In the genomic region with DNA sequence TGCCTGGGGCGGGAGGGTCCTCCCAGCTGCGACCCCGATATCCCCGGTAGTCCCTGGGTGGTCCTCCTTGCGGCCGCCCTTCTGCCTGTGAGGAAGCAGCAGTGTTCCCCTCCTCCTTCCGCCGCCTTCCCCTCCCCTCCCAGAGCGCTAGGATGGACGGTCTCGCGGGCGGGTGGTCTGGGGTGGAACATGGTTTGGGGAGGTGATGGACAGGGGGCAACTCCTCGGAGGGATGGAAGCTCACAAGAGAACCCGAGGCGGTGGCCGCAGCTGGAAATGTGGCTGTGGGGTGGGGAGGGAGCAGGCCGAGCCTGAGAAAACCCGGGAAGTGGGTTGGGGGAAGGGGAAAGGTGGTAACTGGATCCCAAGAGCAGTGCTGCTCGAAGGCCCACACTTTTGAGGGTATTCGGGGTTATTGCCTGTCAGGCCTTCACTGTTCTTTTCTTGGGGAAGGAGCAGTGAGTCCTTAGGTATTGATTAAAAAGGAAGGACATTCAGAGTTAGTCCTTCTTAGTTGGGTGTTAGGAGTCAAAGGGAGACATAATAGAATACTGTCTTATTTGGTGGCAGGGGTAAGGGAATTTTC, we compare ENCODE assay signal across 8 cellular contexts. TPM values are rescaled to one million over a fixed set of nuclear protein-coding genes. Genes with fewer than 3 reads are reported as not detected.
DNase-seq lines count a peak whose midpoint lies in the region; ATAC-seq, FAIRE-seq and TF ChIP-seq lines count a peak whose summit lies in the region.

No MANE protein-coding gene starts in this region.

- TF ChIP-seq CTCF in GM12864 (IDR thresholded peaks at IDR 0.05; ENCODE audit: low read depth, low read length, missing control alignments) (no peak), OCI-LY1 (IDR thresholded peaks at IDR 0.05; ENCODE audit: low read length) (no peak), astrocyte (IDR thresholded peaks at IDR 0.05; ENCODE audit: insufficient read depth, low read depth, low read length) (no peak), sigmoid colon (IDR thresholded peaks at IDR 0.05) (peak in 1 of 4 experiments; percentile 7)

- peaks cover 20% of the 10 kb centered on the region for H3K36me3 ChIP-seq in OCI-LY1 (ENCODE audit: insufficient read depth, low read length)
- no peaks in the 10 kb centered on the region for H3K36me3 ChIP-seq in astrocyte (ENCODE audit: insufficient read depth, low read length)
- H3K36me3 ChIP-seq in sigmoid colon, result peaks cover 0 to 7% (median 0%) of the 10 kb centered on the region in 4 donors

- DNase-seq in 8988T (peak; percentile 28), GM12864 (ENCODE audit: low read depth) (no peak), astrocyte (ENCODE audit: low read depth) (peak; percentile 17), iPS DF 19.7 (ENCODE audit: low read depth, low spot score) (peak; percentile 40), sigmoid colon (peak; percentile 72)

- H3K4me3 ChIP-seq in GM12864 (ENCODE audit: low read depth, low read length) (peak overlapping the region; percentile 88), OCI-LY1 (ENCODE audit: low read depth, low read length, poor library complexity, severe bottlenecking) (peak overlapping the region; percentile 88), astrocyte (ENCODE audit: insufficient read depth, low read depth, low read length) (peak overlapping the region; percentile 96), sigmoid colon (peak overlapping the region; percentile 86 to 97 (median 88))

- ATAC-seq in HG03064 (IDR thresholded peaks at IDR 0.05; ENCODE audit: low read depth, unreplicated experiment) (peak; percentile 20), GM18519 (IDR thresholded peaks at IDR 0.05; ENCODE audit: low FRiP score, unreplicated experiment) (no peak)

- TF ChIP-seq POLR2A in sigmoid colon (IDR thresholded peaks at IDR 0.05), result no peak

- H3K36me3 Mint-ChIP-seq in astrocyte (ENCODE audit: low read depth, unreplicated experiment), result no peaks in the 10 kb centered on the region

- H3K9me2 ChIP-seq in OCI-LY1 (ENCODE audit: low read depth, low read length), result no peaks in the 10 kb centered on the region

- H3K79me2 ChIP-seq in OCI-LY1 (ENCODE audit: insufficient read depth, low read length), result peaks cover 55% of the 10 kb centered on the region
- H3K79me2 ChIP-seq in astrocyte (ENCODE audit: insufficient read depth, low read length), result peaks cover 56% of the 10 kb centered on the region

- H3K27me3 Mint-ChIP-seq in astrocyte (ENCODE audit: low read depth, unreplicated experiment), result no peaks in the 10 kb centered on the region

- H3K9me3 Mint-ChIP-seq in astrocyte (ENCODE audit: unreplicated experiment), result no peaks in the 10 kb centered on the region

- H3K4me3 Mint-ChIP-seq in astrocyte (ENCODE audit: unreplicated experiment), result peak overlapping the region; percentile 99

- H3K27ac Mint-ChIP-seq in astrocyte (ENCODE audit: unreplicated experiment), result peak overlapping the region; percentile 96

- intact Hi-C loops in sigmoid colon (cut with DNase I), result loop anchor here (2.0 to 10.0 kb wide), 4 partner anchors 60 to 241 kb away; partner anchors contain the start of genes LIAS, RPL9, SMIM14 and UGDH

- H2AFZ ChIP-seq in OCI-LY1 (ENCODE audit: low read length) (no peak overlapping the region), astrocyte (ENCODE audit: low read depth, low read length) (peak overlapping the region; percentile 77)

- H3K9me3 ChIP-seq in OCI-LY1 (ENCODE audit: low read length) (no peaks in the 10 kb centered on the region), astrocyte (ENCODE audit: insufficient read depth, low read depth, low read length) (no peaks in the 10 kb centered on the region), sigmoid colon (no peaks in the 10 kb centered on the region)

- H3K9ac ChIP-seq in OCI-LY1 (ENCODE audit: low read length) (peak overlapping the region; percentile 95), astrocyte (ENCODE audit: low read length) (peak overlapping the region; percentile 99)

- H4K20me1 ChIP-seq in OCI-LY1 (ENCODE audit: insufficient read depth, low read length) (peaks cover 6% of the 10 kb centered on the region; the same call in 1 of the 2 replicates), astrocyte (ENCODE audit: insufficient read depth, low read length) (peaks cover 47% of the 10 kb centered on the region)

- H3K27me3 ChIP-seq in OCI-LY1 (ENCODE audit: insufficient read depth, low read length), result no peaks in the 10 kb centered on the region
- no peaks in the 10 kb centered on the region for H3K27me3 ChIP-seq in astrocyte (ENCODE audit: insufficient read depth, low read length)
- H3K27me3 ChIP-seq in sigmoid colon, result no peaks in the 10 kb centered on the region

- peaks cover 8% of the 10 kb centered on the region for H3K4me1 Mint-ChIP-seq in astrocyte (ENCODE audit: low read depth, unreplicated experiment)

- peaks cover 5% of the 10 kb centered on the region; the same call in 1 of the 2 replicates for H3F3A ChIP-seq in OCI-LY1 (ENCODE audit: insufficient read depth, low read length)

- peak overlapping the region; percentile 82 for H3K4me2 ChIP-seq in OCI-LY1 (ENCODE audit: low read length)
- H3K4me2 ChIP-seq in astrocyte (ENCODE audit: low read length), result peak overlapping the region; percentile 97

- TF ChIP-seq EP300 in sigmoid colon (IDR thresholded peaks at IDR 0.05), result no peak

- WGBS in sigmoid colon, 2 donors, result 1% methylated on average over 21 of the region's 21 CpGs

- peak overlapping the region; percentile 90 for H3K27ac ChIP-seq in OCI-LY1 (ENCODE audit: low read depth, low read length, poor library complexity, severe bottlenecking)
- H3K27ac ChIP-seq in astrocyte (ENCODE audit: low read depth, low read length), result peak overlapping the region; percentile 93
- peak overlapping the region; percentile 93 to 96 (median 94) for H3K27ac ChIP-seq in sigmoid colon

- no peak for FAIRE-seq in astrocyte (lab: Jason Lieb, UNC)

- peaks cover 39% of the 10 kb centered on the region for H3K4me1 ChIP-seq in OCI-LY1 (ENCODE audit: insufficient read depth, low read length, severe bottlenecking)
- H3K4me1 ChIP-seq in astrocyte (ENCODE audit: insufficient read depth, low read length), result peaks cover 6% of the 10 kb centered on the region
- peaks cover 0 to 50% (median 32%) of the 10 kb centered on the region in 4 donors for H3K4me1 ChIP-seq in sigmoid colon

RNA-seq across cellular contexts. Expression of gene UBE2K, which starts 0.6 kb away (rescaled TPM):
- total RNA-seq in astrocyte, result 130 and 134 TPM in 2 replicates
- total RNA-seq in sigmoid colon, result 10 to 100 TPM; 25.2 to 37.8 (median 31.4) TPM
- 10 to 100 TPM; 37.3 to 56.4 (median 43.2) TPM for polyA plus RNA-seq in sigmoid colon

RNA-seq across cellular contexts. Expression of gene SMIM14, which starts 59.9 kb away (rescaled TPM):
- total RNA-seq in astrocyte (27.2 and 28.3 TPM in 2 replicates), sigmoid colon (10 to 100 TPM; 16.6 to 33.9 (median 27.8) TPM)
- 100 to 1,000 TPM in 2 of 3 donors, 10 to 100 TPM in 1; 43.5 to 341 (median 174) TPM for polyA plus RNA-seq in sigmoid colon
